28 cellular contexts compared by ENCODE assay signal in the genomic region with DNA sequence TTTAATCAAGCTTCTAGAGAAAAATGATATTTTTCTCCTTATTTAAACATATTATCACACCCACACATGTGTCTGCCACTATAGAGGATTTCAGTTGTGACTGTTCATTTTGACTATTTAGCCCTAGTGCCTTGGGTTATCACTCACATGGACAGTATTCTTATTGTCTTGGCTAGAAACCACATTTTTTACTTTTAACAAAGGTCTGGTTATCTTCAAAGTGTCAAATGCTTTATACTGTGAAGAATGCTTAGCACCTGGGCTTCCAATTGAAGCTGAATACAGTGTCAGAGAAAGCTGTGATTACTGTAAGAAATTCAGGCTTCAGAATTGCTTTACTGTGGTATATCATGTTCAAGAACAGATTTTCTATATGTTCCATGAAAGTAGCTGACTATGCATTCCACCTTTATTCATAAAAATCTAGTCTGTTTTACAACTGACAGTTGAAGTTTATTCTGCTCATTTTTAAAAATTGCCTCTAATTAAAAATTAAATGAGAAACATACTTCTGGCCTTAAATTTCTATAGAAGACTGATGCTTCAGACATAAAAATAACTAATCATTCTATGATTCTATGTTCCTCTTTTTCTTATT.
"Had no signal": no experiment of that assay in that cellular context is flagged by ENCODE, and none has a peak within 500 bp of the region (broad histone marks: within the 10 kb centered on the region; RNA-seq: fewer than 3 reads in every experiment).

No MANE protein-coding gene starts in this region.

- H3K4me3 ChIP-seq: ascending aorta, body of pancreas had no signal

- ATAC-seq: activated naive CD4-positive, alpha-beta T cell treated with anti-CD3 and anti-CD28 coated beads, Interleukin-2, amount 50 U/mL, for 72 hours; activated naive CD8-positive, alpha-beta T cell treated with anti-CD3 and anti-CD28 coated beads, Interleukin-2, amount 50 U/mL, for 24 hours; activated T-cell treated with anti-CD3 and anti-CD28 coated beads, Interleukin-2, amount 50 U/mL, for 4 hours; body of pancreas had no signal

- H3K27ac ChIP-seq: ascending aorta, body of pancreas, VCaP had no signal

- DNase-seq: activated CD4-positive, alpha-beta memory T cell treated with anti-CD3 and anti-CD28 coated beads for 36 hours; activated CD4-positive, alpha-beta T cell treated with anti-CD3 and anti-CD28 coated beads, Interleukin-2, amount 10 ng/mL, durations not matched to agents 7 days and 5 days; activated CD4-positive, CD25-positive, alpha-beta regulatory T cell; activated CD8-positive, alpha-beta memory T cell treated with anti-CD3 and anti-CD28 coated beads for 24 hours; activated effector memory CD4-positive, alpha-beta T cell treated with anti-CD3 and anti-CD28 coated beads, Interleukin-2, amount 50 U/mL, for 16 hours; activated naive CD4-positive, alpha-beta T cell treated with Interleukin-2 at 50 U/mL for 16 hours; activated naive CD8-positive, alpha-beta T cell treated with anti-CD3 and anti-CD28 coated beads, Interleukin-2, amount 50 U/mL, for 24 hours; activated T-cell treated with anti-CD3 and anti-CD28 coated beads, Interleukin-2, amount 50 U/mL, for 4 hours; amniotic stem cell; body of pancreas; central memory CD4-positive, alpha-beta T cell; KG1; NCI-H1092 treated with DMSO at 0.1 percent for 48 hours; NCI-H1417 treated with DMSO at 0.1 percent for 48 hours; NCI-H1694; NCI-H2029; NCI-H2107; NCI-H2171 treated with DMSO at 0.1 percent for 48 hours; NCI-H226; NCI-H510A; NCI-H526 treated with DMSO at 0.1 percent for 48 hours; NK-92 treated with Interleukin-12 subunit alpha and Interleukin-12 subunit beta, amount 100 ng/mL, for 24 hours; SIG-M5; T-helper 1 cell had no signal

- H3K4me3 Mint-ChIP-seq: activated CD4-positive, alpha-beta memory T cell treated with anti-CD3 and anti-CD28 coated beads for 36 hours; activated CD4-positive, alpha-beta T cell treated with anti-CD3 and anti-CD28 coated beads, Interleukin-2, amount 10 ng/mL, durations not matched to agents 7 days and 5 days; activated naive CD8-positive, alpha-beta T cell treated with anti-CD3 and anti-CD28 coated beads, Interleukin-2, amount 50 U/mL, for 24 hours; activated T-cell treated with anti-CD3 and anti-CD28 coated beads, Interleukin-2, amount 50 U/mL, for 4 hours had no signal

- H3K4me1 Mint-ChIP-seq: activated CD4-positive, alpha-beta T cell treated with anti-CD3 and anti-CD28 coated beads, Interleukin-2, amount 10 ng/mL, durations not matched to agents 7 days and 5 days; activated naive CD8-positive, alpha-beta T cell treated with anti-CD3 and anti-CD28 coated beads, Interleukin-2, amount 50 U/mL, for 24 hours had no signal

- H3K27me3 Mint-ChIP-seq: activated CD4-positive, alpha-beta memory T cell treated with anti-CD3 and anti-CD28 coated beads for 36 hours; activated CD4-positive, alpha-beta T cell treated with anti-CD3 and anti-CD28 coated beads, Interleukin-2, amount 10 ng/mL, durations not matched to agents 7 days and 5 days; activated naive CD8-positive, alpha-beta T cell treated with anti-CD3 and anti-CD28 coated beads, Interleukin-2, amount 50 U/mL, for 24 hours had no signal

- H3K36me3 Mint-ChIP-seq: activated CD4-positive, alpha-beta memory T cell treated with anti-CD3 and anti-CD28 coated beads for 36 hours; activated naive CD4-positive, alpha-beta T cell treated with anti-CD3 and anti-CD28 coated beads, Interleukin-2, amount 50 U/mL, for 72 hours had no signal

- H3K36me3 ChIP-seq: ascending aorta had no signal

- H3K9me3 ChIP-seq: ascending aorta, body of pancreas had no signal

- H3K27me3 ChIP-seq: ascending aorta, body of pancreas had no signal

- H3K9me3 Mint-ChIP-seq: activated CD4-positive, alpha-beta memory T cell treated with anti-CD3 and anti-CD28 coated beads for 36 hours; activated CD4-positive, alpha-beta T cell treated with anti-CD3 and anti-CD28 coated beads, Interleukin-2, amount 10 ng/mL, durations not matched to agents 7 days and 5 days; activated T-cell treated with anti-CD3 and anti-CD28 coated beads, Interleukin-2, amount 50 U/mL, for 4 hours had no signal

- FAIRE-seq: bronchial epithelial cell had no signal

- H3K27ac Mint-ChIP-seq: activated CD4-positive, alpha-beta memory T cell treated with anti-CD3 and anti-CD28 coated beads for 36 hours; activated CD4-positive, alpha-beta T cell treated with anti-CD3 and anti-CD28 coated beads, Interleukin-2, amount 10 ng/mL, durations not matched to agents 7 days and 5 days; activated naive CD4-positive, alpha-beta T cell treated with anti-CD3 and anti-CD28 coated beads, Interleukin-2, amount 50 U/mL, for 72 hours; activated naive CD8-positive, alpha-beta T cell treated with anti-CD3 and anti-CD28 coated beads, Interleukin-2, amount 50 U/mL, for 24 hours had no signal

- H3K4me1 ChIP-seq: body of pancreas had no signal
